Comparison of ENCODE assay signal across 3 cellular contexts in the genomic region with DNA sequence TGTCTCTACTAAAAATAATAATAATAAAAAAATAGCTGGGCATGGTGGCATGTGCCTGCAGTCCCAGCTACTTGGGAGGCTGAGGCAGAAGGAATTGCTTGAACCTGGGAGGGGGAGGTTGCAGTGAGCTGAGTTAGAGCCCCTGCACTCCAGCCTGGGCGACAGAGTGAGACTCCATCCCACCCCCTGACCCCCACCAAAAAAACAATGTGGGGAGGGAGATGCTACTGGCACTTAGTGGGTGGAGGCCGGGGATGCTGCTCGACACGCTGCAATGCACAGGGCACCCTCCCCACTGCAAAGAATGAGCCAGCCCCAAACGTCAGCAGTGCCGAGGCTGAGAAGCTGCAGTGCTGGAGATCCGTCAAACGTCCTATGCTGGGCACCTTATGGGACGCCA.
TF ChIP-seq lines count a peak whose summit lies in the region.

No MANE protein-coding gene starts in this region.

TF ChIP-seq in HEK293, 187 proteins besides CTCF, POLR2A, EP300 and RAD21:
- TF ChIP-seq PRDM10 (tag by site-specific recombination; IDR thresholded peaks at IDR 0.05) (peak; percentile 51; the same call in 1 of the 2 replicates), BCL6B (tag by site-specific recombination; IDR thresholded peaks at IDR 0.05) (no peak), ZIC2 (tag by site-specific recombination; IDR thresholded peaks at IDR 0.05) (no peak)
TF ChIP-seq in HEK293: peak in this region for 1.

TF ChIP-seq in K562, 482 proteins besides CTCF, POLR2A, EP300 and RAD21 (continued from another document):
- peak; percentile 87 for TF ChIP-seq PRDM10 (IDR thresholded peaks at IDR 0.05; ENCODE audit: partially characterized antibody)
- TF ChIP-seq HDAC2 (IDR thresholded peaks at IDR 0.05) = no peak
- TF ChIP-seq SAFB (IDR thresholded peaks at IDR 0.05; ENCODE audit: borderline replicate concordance, low read depth, low read length) = no peak
- TF ChIP-seq, protein P1, sequence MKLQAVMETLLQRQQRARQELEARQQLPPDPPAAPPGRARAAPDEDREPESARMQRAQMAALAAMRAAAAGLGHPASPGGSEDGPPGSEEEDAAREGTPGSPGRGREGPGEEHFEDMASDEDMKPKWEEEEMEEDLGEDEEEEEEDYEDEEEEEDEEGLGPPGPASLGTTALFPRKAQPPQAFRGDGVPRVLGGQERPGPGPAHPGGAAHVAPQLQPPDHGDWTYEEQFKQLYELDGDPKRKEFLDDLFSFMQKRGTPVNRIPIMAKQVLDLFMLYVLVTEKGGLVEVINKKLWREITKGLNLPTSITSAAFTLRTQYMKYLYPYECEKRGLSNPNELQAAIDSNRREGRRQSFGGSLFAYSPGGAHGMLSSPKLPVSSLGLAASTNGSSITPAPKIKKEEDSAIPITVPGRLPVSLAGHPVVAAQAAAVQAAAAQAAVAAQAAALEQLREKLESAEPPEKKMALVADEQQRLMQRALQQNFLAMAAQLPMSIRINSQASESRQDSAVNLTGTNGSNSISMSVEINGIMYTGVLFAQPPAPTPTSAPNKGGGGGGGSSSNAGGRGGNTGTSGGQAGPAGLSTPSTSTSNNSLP (IDR thresholded peaks at IDR 0.05; ENCODE audit: borderline replicate concordance, low read depth, low read length) = no peak
- TF ChIP-seq, protein P2, sequence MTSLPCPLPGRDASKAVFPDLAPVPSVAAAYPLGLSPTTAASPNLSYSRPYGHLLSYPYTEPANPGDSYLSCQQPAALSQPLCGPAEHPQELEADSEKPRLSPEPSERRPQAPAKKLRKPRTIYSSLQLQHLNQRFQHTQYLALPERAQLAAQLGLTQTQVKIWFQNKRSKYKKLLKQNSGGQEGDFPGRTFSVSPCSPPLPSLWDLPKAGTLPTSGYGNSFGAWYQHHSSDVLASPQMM (CRISPR knock-in tag; IDR thresholded peaks at IDR 0.05) = no peak
- TF ChIP-seq ASH1L (IDR thresholded peaks at IDR 0.05; ENCODE audit: borderline replicate concordance, low read depth, partially characterized antibody) = no peak
- TF ChIP-seq PCBP2 (IDR thresholded peaks at IDR 0.05; ENCODE audit: low read depth, low read length, poor library complexity, severe bottlenecking) = no peak

TF ChIP-seq in HEK293T, 16 proteins besides CTCF, POLR2A, EP300 and RAD21 (continued from another document):
- TF ChIP-seq HDGF (IDR thresholded peaks at IDR 0.05; ENCODE audit: borderline replicate concordance) (no peak), FOXM1 (IDR thresholded peaks at IDR 0.05; ENCODE audit: borderline replicate concordance) (no peak), SP1 (IDR thresholded peaks at IDR 0.05) (no peak)
